In genomic region chr7:101121996-101122932, GRCh38 we compare ENCODE assay signal across 8 cellular contexts. TPM values are rescaled to one million over a fixed set of nuclear protein-coding genes. Genes with fewer than 3 reads are reported as not detected.
DNase-seq lines count a peak whose midpoint lies in the region; ATAC-seq and TF ChIP-seq lines count a peak whose summit lies in the region.

No MANE protein-coding gene starts in this region.

- ATAC-seq in HCT116 (peak; percentile 68), gastrocnemius medialis (peak; percentile 55 to 70), GM21447 (IDR thresholded peaks at IDR 0.05; ENCODE audit: unreplicated experiment) (no peak)
- no peak for ATAC-seq in activated naive CD8-positive, alpha-beta T cell treated with anti-CD3 and anti-CD28 coated beads, Interleukin-2, amount 50 U/mL, for 24 hours

- H3K9me3 Mint-ChIP-seq in activated naive CD8-positive, alpha-beta T cell treated with anti-CD3 and anti-CD28 coated beads, Interleukin-2, amount 50 U/mL, for 24 hours: no peaks in the 10 kb centered on the region

- peak overlapping the region; percentile 52 for H3K27ac Mint-ChIP-seq in activated naive CD8-positive, alpha-beta T cell treated with anti-CD3 and anti-CD28 coated beads, Interleukin-2, amount 50 U/mL, for 24 hours

- H3K4me1 ChIP-seq in HCT116 (ENCODE audit: control insufficient read depth in 1 of 2, insufficient read depth in 2 of 2, low read length in 2 of 2) (peaks cover 69 to 99% of the 10 kb centered on the region in 2 experiments), gastrocnemius medialis (peaks cover 21 to 22% of the 10 kb centered on the region in 2 donors)

- TF ChIP-seq RAD21 in HCT116 (IDR thresholded peaks at IDR 0.05; ENCODE audit: low read depth): no peak

- H3K4me3 ChIP-seq in AG04449 (ENCODE audit: low read depth, low read length) (peak overlapping the region; percentile 47), HCT116 (replicated peaks in 1 of 2; ENCODE audit: low read depth in 1 of 2, low read length in 2 of 2) (peak overlapping the region; percentile 46 to 56), gastrocnemius medialis (peak overlapping the region; percentile 39 to 50 (median 44))

- DNase-seq in AG04449 (ENCODE audit: low read depth, low spot score): peak; percentile 98
- DNase-seq in HCT116 (ENCODE audit: low read depth, low spot score): peak; percentile 63
- DNase-seq in activated naive CD8-positive, alpha-beta T cell treated with anti-CD3 and anti-CD28 coated beads, Interleukin-2, amount 50 U/mL, for 24 hours: no peak
- DNase-seq in hepatic stellate cell (ENCODE audit: low spot score): peak; percentile 89
- DNase-seq in gastrocnemius medialis: peak; percentile 52 to 68
- DNase-seq in HUDEP-2 (lab: John Stamatoyannopoulos, UW; ENCODE audit: unreplicated experiment in 76 of 76): no peak
- DNase-seq in GF-D8 (lab: John Stamatoyannopoulos, UW): no peak

- no peaks in the 10 kb centered on the region for H3K9me2 ChIP-seq in HCT116 (ENCODE audit: insufficient read depth)

- peak overlapping the region; percentile 81 for H3K4me2 ChIP-seq in HCT116 (ENCODE audit: low read length)

- H4K20me1 ChIP-seq in HCT116 (ENCODE audit: insufficient read depth): no peaks in the 10 kb centered on the region

- CTCF ChIA-PET in AG04449 (lab: Yijun Ruan, JAX) (interaction anchor here (0.6 to 1.9 kb wide), 8 partner anchors 8 to 36 kb away, joined by 3 to 7 read pairs (median 4); no protein-coding TSS in a partner anchor), HCT116 (lab: Charles Lee) (interaction anchor here (1.3 to 2.2 kb wide), 3 partner anchors 16 to 27 kb away, joined by 3 to 13 read pairs (median 3); no protein-coding TSS in a partner anchor)

- TF ChIP-seq POLR2A in HCT116 (IDR thresholded peaks at IDR 0.05; ENCODE audit: borderline replicate concordance, extremely low read depth, insufficient read depth, insufficient read length) (no peak), gastrocnemius medialis (IDR thresholded peaks at IDR 0.05) (no peak)

- H3K36me3 ChIP-seq in HCT116 (ENCODE audit: control insufficient read depth in 1 of 2, insufficient read depth in 2 of 2, low read length in 2 of 2) (no peaks in the 10 kb centered on the region), gastrocnemius medialis (no peaks in the 10 kb centered on the region)

- POLR2A ChIA-PET in AG04449 (lab: Yijun Ruan, JAX) (interaction anchor here (0.6 to 2.7 kb wide), 14 partner anchors 9 to 515 kb away, joined by 3 to 18 read pairs (median 4); no protein-coding TSS in a partner anchor), HCT116 (lab: Charles Lee) (interaction anchor here (0.6 to 2.8 kb wide), 7 partner anchors 8 to 642 kb away, joined by 3 to 8 read pairs (median 3); no protein-coding TSS in a partner anchor)

- no peak overlapping the region for H2AFZ ChIP-seq in HCT116 (ENCODE audit: low read depth, low read length, poor library complexity, severe bottlenecking)

- H3K27me3 ChIP-seq in HCT116 (ENCODE audit: insufficient read depth, low read length) (no peaks in the 10 kb centered on the region), gastrocnemius medialis (peaks cover 6 to 22% (median 18%) of the 10 kb centered on the region in 3 donors)

- H3K9ac ChIP-seq in HCT116 (ENCODE audit: low read length): peak overlapping the region; percentile 73

- H3K4me1 Mint-ChIP-seq in activated naive CD8-positive, alpha-beta T cell treated with anti-CD3 and anti-CD28 coated beads, Interleukin-2, amount 50 U/mL, for 24 hours: peaks cover 45% of the 10 kb centered on the region

- TF ChIP-seq CTCF in AG04449 (IDR thresholded peaks at IDR 0.05; ENCODE audit: insufficient read depth, low read length, missing control alignments) (no peak), HCT116 (IDR thresholded peaks at IDR 0.05 in 2 of 3, conservative IDR thresholded peaks at IDR 0.05 in 1 of 3; ENCODE audit: borderline replicate concordance in 1 of 3, insufficient read depth in 1 of 3, low read depth in 2 of 3, low read length in 2 of 3) (no peak), gastrocnemius medialis (IDR thresholded peaks at IDR 0.05 in 4 of 5, conservative IDR thresholded peaks at IDR 0.05 in 1 of 5) (no peak)

- H3K4me3 Mint-ChIP-seq in activated naive CD8-positive, alpha-beta T cell treated with anti-CD3 and anti-CD28 coated beads, Interleukin-2, amount 50 U/mL, for 24 hours: peak overlapping the region; percentile 60

- intact Hi-C loops in HCT116 (cut with micrococcal nuclease) (no loop called here), gastrocnemius medialis (cut with DNase I; ENCODE audit: low total_unique reads) (no loop called here)

- H3K27ac ChIP-seq in HCT116 (ENCODE audit: low read depth, low read length) (peak overlapping the region; percentile 75), gastrocnemius medialis (peak overlapping the region; percentile 71 to 79 (median 75))

- no peaks in the 10 kb centered on the region for H3K79me2 ChIP-seq in HCT116 (ENCODE audit: insufficient read depth, low read length)

- BruUV-seq in HCT116 (replicated peaks; lab: Mats Ljungman, UMichigan): no TSS peak

- H3K36me3 Mint-ChIP-seq in activated naive CD8-positive, alpha-beta T cell treated with anti-CD3 and anti-CD28 coated beads, Interleukin-2, amount 50 U/mL, for 24 hours (ENCODE audit: low read depth): no peaks in the 10 kb centered on the region

- H3K27me3 Mint-ChIP-seq in activated naive CD8-positive, alpha-beta T cell treated with anti-CD3 and anti-CD28 coated beads, Interleukin-2, amount 50 U/mL, for 24 hours: peaks cover 60% of the 10 kb centered on the region

- in situ Hi-C loops in gastrocnemius medialis (cut with MboI; ENCODE audit: low sequenced_read_pairs in 4 of 4): no loop called here

- RAD21 ChIA-PET in HCT116 (lab: Charles Lee; ENCODE audit: low non-redundant PET in 1 of 2, low total read pairs in 2 of 2, uncharacterized antibody in 2 of 2, unreplicated experiment in 2 of 2): no interaction called here

- H3K9me3 ChIP-seq in HCT116 (ENCODE audit: control insufficient read depth in 1 of 2, insufficient read depth in 1 of 2, low read depth in 1 of 2, low read length in 2 of 2) (no peaks in the 10 kb centered on the region), gastrocnemius medialis (no peaks in the 10 kb centered on the region)

TF ChIP-seq in HCT116, 20 proteins besides CTCF, POLR2A, EP300 and RAD21 (continues in another document):
- TF ChIP-seq ZBTB33 (IDR thresholded peaks at IDR 0.05; ENCODE audit: extremely low read depth, insufficient replicate concordance, low read length): peak; percentile 11
- no peak for TF ChIP-seq SP1 (IDR thresholded peaks at IDR 0.05; ENCODE audit: low read depth)
- no peak for TF ChIP-seq CBX3 (IDR thresholded peaks at IDR 0.05; ENCODE audit: low read depth)
- TF ChIP-seq EGR1 (IDR thresholded peaks at IDR 0.05; ENCODE audit: low read depth): no peak
- TF ChIP-seq ZFX (IDR thresholded peaks at IDR 0.05): no peak
- TF ChIP-seq EZH2 (IDR thresholded peaks at IDR 0.05): no peak
- TF ChIP-seq ATF3 (IDR thresholded peaks at IDR 0.05): no peak
- no peak for TF ChIP-seq FOSL1 (IDR thresholded peaks at IDR 0.05; ENCODE audit: low read depth)

RNA-seq across cellular contexts. Expression of gene SERPINE1, which starts 4.6 kb away (rescaled TPM):
- total RNA-seq in HCT116 (2021; ENCODE audit: unreplicated experiment): 12.8 TPM
- 32.8 and 45.4 TPM in 2 replicates for polyA plus RNA-seq in HCT116 (2012)
- total RNA-seq in gastrocnemius medialis: 10 to 100 TPM in 3 of 4 donors, 1 to 10 TPM in 1; 5.9 to 21.7 (median 12.3) TPM

RNA-seq across cellular contexts. Expression of gene AP1S1, which starts 32.0 kb away (rescaled TPM):
- total RNA-seq in HCT116 (2021; ENCODE audit: unreplicated experiment) (130 TPM), gastrocnemius medialis (10 to 100 TPM in 3 of 4 donors, 1 to 10 TPM in 1; 5.5 to 24.4 (median 15.6) TPM)
- polyA plus RNA-seq in HCT116 (2012): 141 and 168 TPM in 2 replicates

RNA-seq across cellular contexts. Expression of gene TRIM56, which starts 37.0 kb away (rescaled TPM):
- total RNA-seq in HCT116 (2021; ENCODE audit: unreplicated experiment): 25.9 TPM
- polyA plus RNA-seq in HCT116 (2012): 11.2 and 13.1 TPM in 2 replicates
- total RNA-seq in gastrocnemius medialis: 10 to 100 TPM in 1 of 4 donors, 1 to 10 TPM in 3; 4.2 to 11.4 (median 6.9) TPM

RNA-seq across cellular contexts. Expression of gene VGF, which starts 43.1 kb away (rescaled TPM):
- 43.2 TPM for total RNA-seq in HCT116 (2021; ENCODE audit: unreplicated experiment)
- 23.1 and 30.2 TPM in 2 replicates for polyA plus RNA-seq in HCT116 (2012)
- not detected for total RNA-seq in gastrocnemius medialis

RNA-seq across cellular contexts. Expression of gene NAT16, which starts 57.8 kb away (rescaled TPM):
- total RNA-seq in HCT116 (2021; ENCODE audit: unreplicated experiment) (2.0 TPM), gastrocnemius medialis (not detected)
- polyA plus RNA-seq in HCT116 (2012): 3.4 and 3.6 TPM in 2 replicates

Comparison
In these comparisons a context has a peak if more than half of its experiments do, and no peak if none do; other contexts are left out.
1. DNase-seq: peak in AG04449 (single experiment), HCT116 (single experiment), hepatic stellate cell (single experiment) and gastrocnemius medialis (2 of 2); none in activated naive CD8-positive, alpha-beta T cell treated with anti-CD3 and anti-CD28 coated beads, Interleukin-2, amount 50 U/mL, for 24 hours (single experiment), HUDEP-2 (0 of 76) and GF-D8 (single experiment).
2. ATAC-seq: peak in HCT116 (single experiment) and gastrocnemius medialis (2 of 2); none in activated naive CD8-positive, alpha-beta T cell treated with anti-CD3 and anti-CD28 coated beads, Interleukin-2, amount 50 U/mL, for 24 hours (single experiment) and GM21447 (single experiment).
3. Peak in every context shown above with its lines, with median percentiles within 50 percentile points of each other: H3K4me3 ChIP-seq.